Comparison of ENCODE assay signal across 24 cellular contexts in genomic region chr10:35345383-35345742, GRCh38.
"Had no signal": no experiment of that assay in that cellular context is flagged by ENCODE, and none has a peak within 500 bp of the region (broad histone marks: within the 10 kb centered on the region; RNA-seq: fewer than 3 reads in every experiment).

No MANE protein-coding gene starts in this region.

- H3K27ac ChIP-seq: esophagus squamous epithelium, hepatocyte, lower lobe of right lung, neutrophil, psoas muscle, spleen, thoracic aorta, transverse colon had no signal

- H3K36me3 ChIP-seq: esophagus squamous epithelium, left ventricle myocardium inferior, lower lobe of right lung, neutrophil, thoracic aorta, transverse colon had no signal

- H3K4me3 Mint-ChIP-seq: effector memory CD8-positive, alpha-beta T cell; memory B cell; mesothelial cell of epicardium; nephron progenitor cell; stimulated activated memory B cell treated with anti-CD40 and anti-IgM and Interleukin-4, amounts not matched to agents 10 μg/mL and 1 μg/mL and 100 μg/mL, for 72 hours; stimulated activated naive CD8-positive, alpha-beta T cell treated with anti-CD3 and anti-CD28 coated beads, Interleukin-15, Interleukin-2, amounts not matched to agents 100 ng/mL and 50 ng/mL, for 24 hours had no signal

- H3K36me3 Mint-ChIP-seq: mesothelial cell of epicardium had no signal

- H2AFZ ChIP-seq: hepatocyte had no signal

- ATAC-seq: effector memory CD8-positive, alpha-beta T cell; left cardiac atrium; lower lobe of right lung; psoas muscle; sciatic nerve; stimulated activated memory B cell treated with anti-CD40 and anti-IgM and Interleukin-4, amounts not matched to agents 10 μg/mL and 1 μg/mL and 100 μg/mL, for 72 hours had no signal

- H3K9me3 Mint-ChIP-seq: effector memory CD8-positive, alpha-beta T cell; memory B cell; mesothelial cell of epicardium; nephron progenitor cell; stimulated activated memory B cell treated with anti-CD40 and anti-IgM and Interleukin-4, amounts not matched to agents 10 μg/mL and 1 μg/mL and 100 μg/mL, for 72 hours; stimulated activated naive CD8-positive, alpha-beta T cell treated with anti-CD3 and anti-CD28 coated beads, Interleukin-15, Interleukin-2, amounts not matched to agents 100 ng/mL and 50 ng/mL, for 24 hours had no signal

- H3K27me3 Mint-ChIP-seq: effector memory CD8-positive, alpha-beta T cell; memory B cell; stimulated activated memory B cell treated with anti-CD40 and anti-IgM and Interleukin-4, amounts not matched to agents 10 μg/mL and 1 μg/mL and 100 μg/mL, for 72 hours; stimulated activated naive CD8-positive, alpha-beta T cell treated with anti-CD3 and anti-CD28 coated beads, Interleukin-15, Interleukin-2, amounts not matched to agents 100 ng/mL and 50 ng/mL, for 24 hours had no signal

- DNase-seq: effector memory CD8-positive, alpha-beta T cell; esophagus squamous epithelium; foreskin fibroblast; head of caudate nucleus; kidney; left cardiac atrium; left ventricle myocardium inferior; lower lobe of right lung; nephron progenitor cell; psoas muscle; retina; spleen; stimulated activated CD4-positive, alpha-beta T cell treated with anti-CD3 and anti-CD28 coated beads, Interleukin-15, amount 100 ng/mL, for 24 hours; stimulated activated CD4-positive, alpha-beta T cell treated with anti-CD3 and anti-CD28 coated beads, Interleukin-1b, Interleukin-23, amount 100 ng/mL, for 48 hours; stimulated activated CD4-positive, alpha-beta T cell treated with anti-CD3 and anti-CD28 coated beads, Interleukin-4, amount 100 ng/mL, for 24 hours; transverse colon had no signal

- H3K4me2 ChIP-seq: hepatocyte had no signal

- H3K27me3 ChIP-seq: esophagus squamous epithelium, hepatocyte, neutrophil, spleen, transverse colon had no signal

- H3K9me3 ChIP-seq: esophagus squamous epithelium, left ventricle myocardium inferior, lower lobe of right lung, neutrophil, psoas muscle, spleen, thoracic aorta, transverse colon had no signal

- H3K27ac Mint-ChIP-seq: effector memory CD8-positive, alpha-beta T cell; memory B cell; mesothelial cell of epicardium; nephron progenitor cell; stimulated activated memory B cell treated with anti-CD40 and anti-IgM and Interleukin-4, amounts not matched to agents 10 μg/mL and 1 μg/mL and 100 μg/mL, for 72 hours; stimulated activated naive CD8-positive, alpha-beta T cell treated with anti-CD3 and anti-CD28 coated beads, Interleukin-15, Interleukin-2, amounts not matched to agents 100 ng/mL and 50 ng/mL, for 24 hours had no signal

- H3K4me3 ChIP-seq: esophagus squamous epithelium, hepatocyte, left ventricle myocardium inferior, lower lobe of right lung, psoas muscle, spleen, thoracic aorta, transverse colon had no signal
